21 cellular contexts compared by ENCODE assay signal in genomic region chr14:61754627-61755381, GRCh38. TPM values are rescaled to one million over a fixed set of nuclear protein-coding genes. Genes with fewer than 3 reads are reported as not detected.
DNase-seq lines count a peak whose midpoint lies in the region; ATAC-seq and TF ChIP-seq lines count a peak whose summit lies in the region.
"Had no signal": no experiment of that assay in that cellular context is flagged by ENCODE, and none has a peak within 500 bp of the region (broad histone marks: within the 10 kb centered on the region; RNA-seq: fewer than 3 reads in every experiment).

No MANE protein-coding gene starts in this region.

- H3K27me3 Mint-ChIP-seq in activated T-cell treated with anti-CD3 and anti-CD28 coated beads, Interleukin-2, amount 50 U/mL, for 72 hours (ENCODE audit: low read depth) = peaks cover 10% of the 10 kb centered on the region
- no peaks in the 10 kb centered on the region for H3K27me3 Mint-ChIP-seq in activated T-cell treated with anti-CD3 and anti-CD28 coated beads, Interleukin-2, amount 50 U/mL, for 4 hours (ENCODE audit: low read depth)

- H3K27ac Mint-ChIP-seq in activated T-cell treated with anti-CD3 and anti-CD28 coated beads, Interleukin-2, amount 50 U/mL, for 72 hours = peak overlapping the region; percentile 40

- no peak overlapping the region for H3K4me3 Mint-ChIP-seq in activated T-cell treated with anti-CD3 and anti-CD28 coated beads, Interleukin-2, amount 50 U/mL, for 72 hours
- no peak overlapping the region for H3K4me3 Mint-ChIP-seq in activated T-cell treated with anti-CD3 and anti-CD28 coated beads, Interleukin-2, amount 50 U/mL, for 4 hours
- H3K4me3 Mint-ChIP-seq: activated naive CD4-positive, alpha-beta T cell treated with anti-CD3 and anti-CD28 coated beads, Interleukin-2, amount 50 U/mL, for 24 hours; naive thymus-derived CD4-positive, alpha-beta T cell had no signal

- no peaks in the 10 kb centered on the region for H3K9me3 Mint-ChIP-seq in activated T-cell treated with anti-CD3 and anti-CD28 coated beads, Interleukin-2, amount 50 U/mL, for 72 hours
- no peaks in the 10 kb centered on the region for H3K9me3 Mint-ChIP-seq in activated T-cell treated with anti-CD3 and anti-CD28 coated beads, Interleukin-2, amount 50 U/mL, for 4 hours
- H3K9me3 Mint-ChIP-seq: activated naive CD4-positive, alpha-beta T cell treated with anti-CD3 and anti-CD28 coated beads, Interleukin-2, amount 50 U/mL, for 24 hours had no signal

- H3K9ac ChIP-seq in fibroblast of lung (ENCODE audit: insufficient read depth, low read length) = no peak overlapping the region
- no peak overlapping the region for H3K9ac ChIP-seq in subcutaneous abdominal adipose tissue (ENCODE audit: low read length in 5 of 5)

- ATAC-seq in activated T-cell treated with anti-CD3 and anti-CD28 coated beads, Interleukin-2, amount 50 U/mL, for 72 hours (replicated peaks in 1 of 2) = no peak
- ATAC-seq in RWPE2 (ENCODE audit: low read depth) (peak; percentile 22; the same call in 2 of the 3 replicates), HG02571 (IDR thresholded peaks at IDR 0.05; ENCODE audit: unreplicated experiment) (no peak)
- no peak for ATAC-seq in activated T-cell treated with anti-CD3 and anti-CD28 coated beads, Interleukin-2, amount 50 U/mL, for 4 hours
- ATAC-seq: heart left ventricle; left cardiac atrium; naive thymus-derived CD4-positive, alpha-beta T cell had no signal

- no peaks in the 10 kb centered on the region for H4K20me1 ChIP-seq in fibroblast of lung (ENCODE audit: control insufficient read depth, extremely low read depth, insufficient read depth, low read length)

- H3K79me2 ChIP-seq in fibroblast of lung (ENCODE audit: control insufficient read depth, insufficient read depth, low read length) = peaks cover 4% of the 10 kb centered on the region

- no peak overlapping the region for H3K4me2 ChIP-seq in fibroblast of lung (ENCODE audit: extremely low read depth, insufficient read depth, low read length)

- H3K27ac ChIP-seq in RWPE2 (ENCODE audit: poor library complexity, severe bottlenecking) = peak overlapping the region; percentile 94
- H3K27ac ChIP-seq in fibroblast of lung (ENCODE audit: insufficient read depth, low read length) = peak overlapping the region; percentile 33
- H3K27ac ChIP-seq in subcutaneous abdominal adipose tissue (ENCODE audit: low read depth, low read length) = peak overlapping the region; percentile 52
- H3K27ac ChIP-seq: heart left ventricle, transverse colon had no signal

- H3K27me3 ChIP-seq in RWPE2 (ENCODE audit: insufficient read depth, poor library complexity, severe bottlenecking) = no peaks in the 10 kb centered on the region
- no peaks in the 10 kb centered on the region for H3K27me3 ChIP-seq in fibroblast of lung (ENCODE audit: control insufficient read depth, insufficient read depth, low read length)
- H3K27me3 ChIP-seq in subcutaneous abdominal adipose tissue (ENCODE audit: control insufficient read depth in 5 of 5, insufficient read depth in 4 of 5, low read length in 5 of 5) = no peaks in the 10 kb centered on the region
- H3K27me3 ChIP-seq: heart left ventricle, transverse colon had no signal

- no peak for TF ChIP-seq CTCF in RWPE2 (IDR thresholded peaks at IDR 0.05; ENCODE audit: poor library complexity, severe bottlenecking)
- no peak for TF ChIP-seq CTCF in fibroblast of lung (conservative IDR thresholded peaks at IDR 0.05 in 1 of 2, IDR thresholded peaks at IDR 0.05 in 1 of 2; ENCODE audit: low read depth in 1 of 2, low read length in 2 of 2)

- H3K36me3 Mint-ChIP-seq in activated T-cell treated with anti-CD3 and anti-CD28 coated beads, Interleukin-2, amount 50 U/mL, for 72 hours (ENCODE audit: insufficient read depth in 2 of 2) = peaks cover 0 to 3% of the 10 kb centered on the region in 2 donors
- no peaks in the 10 kb centered on the region for H3K36me3 Mint-ChIP-seq in activated T-cell treated with anti-CD3 and anti-CD28 coated beads, Interleukin-2, amount 50 U/mL, for 4 hours (ENCODE audit: insufficient read depth)
- H3K36me3 Mint-ChIP-seq: activated naive CD4-positive, alpha-beta T cell treated with anti-CD3 and anti-CD28 coated beads, Interleukin-2, amount 50 U/mL, for 24 hours had no signal

- H3K9me3 ChIP-seq in RWPE2 (ENCODE audit: severe bottlenecking) (no peaks in the 10 kb centered on the region), fibroblast of lung (ENCODE audit: control insufficient read depth, insufficient read depth, low read depth, low read length) (no peaks in the 10 kb centered on the region), subcutaneous abdominal adipose tissue (ENCODE audit: control insufficient read depth in 5 of 5, low read length in 5 of 5) (peaks cover 0 to 4% (median 0%) of the 10 kb centered on the region in 5 donors)
- H3K9me3 ChIP-seq: heart left ventricle, transverse colon had no signal

- no peak for DNase-seq in activated T-cell treated with anti-CD3 and anti-CD28 coated beads, Interleukin-2, amount 50 U/mL, for 72 hours
- no peak for DNase-seq in activated T-cell treated with anti-CD3 and anti-CD28 coated beads, Interleukin-2, amount 50 U/mL, for 48 hours
- DNase-seq in RWPE2 (ENCODE audit: low spot score) (no peak), fibroblast of lung (ENCODE audit: low read depth in 2 of 2) (peak in 1 of 2 donors; percentile 52), middle frontal gyrus (ENCODE audit: extremely low spot score, low spot score) (no peak)
- no peak for DNase-seq in activated T-cell treated with anti-CD3 and anti-CD28 coated beads, Interleukin-2, amount 50 U/mL, for 4 hours
- DNase-seq: 8988T; activated CD4-positive, CD25-positive, alpha-beta regulatory T cell treated with anti-CD3 and anti-CD28 coated beads, Interleukin-2, amount 50 U/mL, for 72 hours; cerebellar nuclear complex; heart left ventricle; Karpas-422; left cardiac atrium; naive thymus-derived CD4-positive, alpha-beta T cell; NCI-H1694; NCI-H510A treated with DMSO at 0.1 percent for 48 hours; stimulated activated CD4-positive, alpha-beta T cell treated with anti-CD3 and anti-CD28 coated beads, Interleukin-1b, Interleukin-23, amount 100 ng/mL, for 48 hours; T-helper 1 cell; transverse colon had no signal

- peaks cover 22% of the 10 kb centered on the region for H3K4me1 Mint-ChIP-seq in activated T-cell treated with anti-CD3 and anti-CD28 coated beads, Interleukin-2, amount 50 U/mL, for 72 hours (ENCODE audit: low read depth)
- peaks cover 12% of the 10 kb centered on the region for H3K4me1 Mint-ChIP-seq in activated T-cell treated with anti-CD3 and anti-CD28 coated beads, Interleukin-2, amount 50 U/mL, for 4 hours (ENCODE audit: low read depth)

- H3K36me3 ChIP-seq in RWPE2 (ENCODE audit: low read depth) (peaks cover 12% of the 10 kb centered on the region), fibroblast of lung (ENCODE audit: control insufficient read depth, insufficient read depth, low read length) (no peaks in the 10 kb centered on the region), subcutaneous abdominal adipose tissue (ENCODE audit: control insufficient read depth in 5 of 5, insufficient read depth in 5 of 5, low read length in 5 of 5) (no peaks in the 10 kb centered on the region)
- H3K36me3 ChIP-seq: heart left ventricle, transverse colon had no signal

- no peak overlapping the region for H2AFZ ChIP-seq in fibroblast of lung (ENCODE audit: low read length)

- H3K4me1 ChIP-seq in RWPE2 (ENCODE audit: insufficient read depth, poor library complexity, severe bottlenecking) (peaks cover 36% of the 10 kb centered on the region), fibroblast of lung (ENCODE audit: control insufficient read depth, extremely low read depth, insufficient read depth, low read length) (peaks cover 8% of the 10 kb centered on the region), subcutaneous abdominal adipose tissue (ENCODE audit: control insufficient read depth in 5 of 5, insufficient read depth in 5 of 5, low read length in 5 of 5) (peaks cover 0 to 37% (median 14%) of the 10 kb centered on the region in 5 donors)

- H3K4me3 ChIP-seq in RWPE2 (ENCODE audit: severe bottlenecking) (no peak overlapping the region), fibroblast of lung (replicated peaks in 1 of 4; ENCODE audit: control extremely low read depth in 1 of 4, insufficient read depth in 1 of 4, low read depth in 3 of 4, low read length in 4 of 4) (no peak overlapping the region), subcutaneous abdominal adipose tissue (ENCODE audit: low read depth in 1 of 5, low read length in 5 of 5) (no peak overlapping the region)
- H3K4me3 ChIP-seq: heart left ventricle, transverse colon had no signal

RNA-seq across cellular contexts. Expression of gene SNAPC1, which starts 7.4 kb away (rescaled TPM):
- 1 to 10 TPM; 7.2 to 7.8 TPM for total RNA-seq in activated T-cell treated with anti-CD3 and anti-CD28 coated beads, Interleukin-2, amount 50 U/mL, for 72 hours
- 19.8 and 29.6 TPM in 2 replicates for total RNA-seq in fibroblast of lung
- polyA plus RNA-seq in fibroblast of lung = 16.9 and 23.4 TPM in 2 replicates
- 10.1 and 13.8 TPM in 2 replicates for polyA plus RNA-seq in fibroblast of lung (2012)
- 0.86 TPM in 1 of 2 replicates, not detected in the other for polyA minus RNA-seq in fibroblast of lung (ENCODE audit: low replicate concordance)
- 10 to 100 TPM; 10.2 to 13.0 (median 11.0) TPM for total RNA-seq in activated T-cell treated with anti-CD3 and anti-CD28 coated beads, Interleukin-2, amount 50 U/mL, for 4 hours

RNA-seq across cellular contexts. Expression of gene SYT16, which starts 57.7 kb away (rescaled TPM):
- under 1 TPM; 0.02 to 0.09 TPM for total RNA-seq in activated T-cell treated with anti-CD3 and anti-CD28 coated beads, Interleukin-2, amount 50 U/mL, for 72 hours
- 0.26 and 1.2 TPM in 2 replicates for total RNA-seq in fibroblast of lung
- polyA plus RNA-seq in fibroblast of lung = 0.19 and 0.61 TPM in 2 replicates
- 0.29 and 0.30 TPM in 2 replicates for polyA plus RNA-seq in fibroblast of lung (2012)
- 0.44 TPM in 1 of 2 replicates, not detected in the other for polyA minus RNA-seq in fibroblast of lung (ENCODE audit: low replicate concordance)
- under 1 TPM in 1 of 3 donors, not detected in 2; 0.03 TPM for total RNA-seq in activated T-cell treated with anti-CD3 and anti-CD28 coated beads, Interleukin-2, amount 50 U/mL, for 4 hours
- total RNA-seq: naive thymus-derived CD4-positive, alpha-beta T cell had no signal
- polyA plus RNA-seq: heart left ventricle; naive thymus-derived CD4-positive, alpha-beta T cell had no signal

RNA-seq across cellular contexts. Expression of gene HIF1A, which starts 59.5 kb away (rescaled TPM):
- total RNA-seq in activated T-cell treated with anti-CD3 and anti-CD28 coated beads, Interleukin-2, amount 50 U/mL, for 72 hours = 100 to 1,000 TPM; 283 to 343 TPM
- total RNA-seq in fibroblast of lung = 216 and 332 TPM in 2 replicates
- 216 and 407 TPM in 2 replicates for polyA plus RNA-seq in fibroblast of lung
- polyA plus RNA-seq in fibroblast of lung (2012) = 128 and 309 TPM in 2 replicates
- 45.1 and 68.8 TPM in 2 replicates for polyA minus RNA-seq in fibroblast of lung (ENCODE audit: low replicate concordance)
- 100 to 1,000 TPM; 252 to 294 (median 274) TPM for total RNA-seq in activated T-cell treated with anti-CD3 and anti-CD28 coated beads, Interleukin-2, amount 50 U/mL, for 4 hours

Comparison
In these comparisons a context has a peak if more than half of its experiments do, and no peak if none do; other contexts are left out.
1. H3K27ac ChIP-seq: peak in every context shown above with its lines; median percentile 94 in RWPE2; 52 in subcutaneous abdominal adipose tissue; 33 in fibroblast of lung.